8 cellular contexts compared by ENCODE assay signal in genomic region chr1:234772345-234773147, GRCh38.
DNase-seq lines count a peak whose midpoint lies in the region; ATAC-seq and TF ChIP-seq lines count a peak whose summit lies in the region.

No MANE protein-coding gene starts in this region.

- H3K9ac ChIP-seq in BLaER1 treated with 17β-estradiol and CSF1 and Interleukin-3, amounts not matched to agents 10 nM and 100 nM = peak overlapping the region; percentile 75 to 90 (median 84)

- peak overlapping the region; percentile 78 to 98 (median 93) for H3K27ac ChIP-seq in BLaER1 treated with 17β-estradiol and CSF1 and Interleukin-3, amounts not matched to agents 10 nM and 100 nM

- TF ChIP-seq CTCF in retinal pigment epithelial cell (conservative IDR thresholded peaks at IDR 0.05; ENCODE audit: low read depth, low read length) = no peak

- H3K4me2 ChIP-seq in BLaER1 treated with 17β-estradiol and CSF1 and Interleukin-3, amounts not matched to agents 10 nM and 100 nM = peak overlapping the region; percentile 64 to 99 (median 86)

- no peaks in the 10 kb centered on the region for H4K20me1 ChIP-seq in BLaER1 treated with 17β-estradiol and CSF1 and Interleukin-3, amounts not matched to agents 10 nM and 100 nM

- H3K36me3 ChIP-seq in BLaER1 treated with 17β-estradiol and CSF1 and Interleukin-3, amounts not matched to agents 10 nM and 100 nM = no peaks in the 10 kb centered on the region

- H3K4me1 ChIP-seq in BLaER1 treated with 17β-estradiol and CSF1 and Interleukin-3, amounts not matched to agents 10 nM and 100 nM = peaks cover 76 to 96% (median 91%) of the 10 kb centered on the region in 10 experiments

- ATAC-seq in GM19372 (IDR thresholded peaks at IDR 0.05; ENCODE audit: low read depth, unreplicated experiment) (peak; percentile 92), HG03442 (IDR thresholded peaks at IDR 0.05; ENCODE audit: unreplicated experiment) (peak; percentile 92)

- H3K9me3 ChIP-seq in BLaER1 treated with 17β-estradiol and CSF1 and Interleukin-3, amounts not matched to agents 10 nM and 100 nM (replicated peaks in 1 of 11) = peaks cover 7 to 31% (median 12%) of the 10 kb centered on the region in 11 experiments; a peak in 19 of 22 replicates

- H3K27me3 ChIP-seq in BLaER1 treated with 17β-estradiol and CSF1 and Interleukin-3, amounts not matched to agents 10 nM and 100 nM = peaks cover 12 to 14% (median 13%) of the 10 kb centered on the region in 11 experiments; a peak in 19 of 22 replicates

- DNase-seq in SIG-M5 (lab: John Stamatoyannopoulos, UW) (peak; percentile 98), activated gamma-delta T cell (lab: John Stamatoyannopoulos, UW) (peak; percentile 27), glomerular visceral epithelial cell (ENCODE audit: extremely low spot score) (peak; percentile 98), retinal pigment epithelial cell (ENCODE audit: low read depth) (peak; percentile 96), NCI-H748 (lab: John Stamatoyannopoulos, UW; ENCODE audit: unreplicated experiment) (no peak)

- peak overlapping the region in 9 of 10 experiments; percentile 14 to 57 (median 43); a peak in 12 of 20 replicates for H3K4me3 ChIP-seq in BLaER1 treated with 17β-estradiol and CSF1 and Interleukin-3, amounts not matched to agents 10 nM and 100 nM
- no peak overlapping the region for H3K4me3 ChIP-seq in retinal pigment epithelial cell (ENCODE audit: low read length)
